Comparison of ENCODE assay signal across 22 cellular contexts in the genomic region with DNA sequence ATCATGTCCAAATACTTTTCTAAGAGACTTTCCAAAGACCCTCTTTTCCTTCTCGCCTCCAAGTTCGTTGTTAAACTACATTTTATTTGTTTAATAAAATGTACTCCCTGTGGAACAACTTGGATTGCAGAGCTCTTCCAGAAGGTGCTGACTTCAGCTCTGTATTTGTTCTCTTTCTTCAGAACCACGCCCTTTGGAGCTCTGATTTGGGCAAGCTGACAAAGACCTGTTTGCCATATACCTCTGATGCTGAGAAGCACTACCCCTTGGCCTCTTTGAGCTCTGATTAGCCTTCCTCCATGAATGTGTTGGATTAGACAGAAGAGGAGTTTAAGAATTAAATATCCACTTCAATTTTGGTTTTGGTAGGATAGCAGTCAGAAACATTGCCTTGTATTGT.
"Had no signal": no experiment of that assay in that cellular context is flagged by ENCODE, and none has a peak within 500 bp of the region (broad histone marks: within the 10 kb centered on the region; RNA-seq: fewer than 3 reads in every experiment).

No MANE protein-coding gene starts in this region.

- H3K36me3 ChIP-seq: SJSA1 had no signal

- DNase-seq: IMR-90, Karpas-422, KG1, MM.1S, NCI-H1092 treated with DMSO at 0.1 percent for 48 hours, NCI-H1436, NCI-H187, NCI-H2029, NCI-H2081 treated with DMSO at 0.1 percent for 48 hours, NCI-H2171, NCI-H226, NCI-H446, NCI-H510A, NCI-H524 treated with DMSO at 0.1 percent for 48 hours, NCI-H774, Right ventricle myocardium superior, RPMI8226, SIG-M5 had no signal

- H3K4me1 ChIP-seq: SJSA1 had no signal

- H3K9me3 ChIP-seq: SJSA1 had no signal

- H3K27me3 ChIP-seq: SJSA1 had no signal

- H3K4me3 ChIP-seq: SJSA1, SK-N-MC had no signal

- H3K27ac ChIP-seq: SJSA1, SK-N-MC had no signal

- FAIRE-seq: HepG2, RCC 7860 had no signal
